Comparison of ENCODE assay signal across 1 cellular context in genomic region chr6:44312901-44313788, GRCh38.
TF ChIP-seq lines count a peak whose summit lies in the region.

Gene AARS2, minus strand, starts transcription at chr6:44313347. Its CDS starts 24 bp downstream, at chr6:44313323.

TF ChIP-seq in K562, 482 proteins besides CTCF, POLR2A, EP300 and RAD21 (continued from another document and continues in another):
- TF ChIP-seq THAP12 (CRISPR knock-in tag; IDR thresholded peaks at IDR 0.05) (peak; percentile 100), HDAC3 (IDR thresholded peaks at IDR 0.05; ENCODE audit: borderline replicate concordance, partially characterized antibody) (no peak), PKNOX1 (IDR thresholded peaks at IDR 0.05) (no peak), NR1H2 (CRISPR knock-in tag; IDR thresholded peaks at IDR 0.05) (no peak), RNF219 (CRISPR knock-in tag; IDR thresholded peaks at IDR 0.05) (no peak), THAP7 (CRISPR knock-in tag; IDR thresholded peaks at IDR 0.05) (peak; percentile 89), ZNF280B (CRISPR knock-in tag; IDR thresholded peaks at IDR 0.05) (no peak), TRIM24 (IDR thresholded peaks at IDR 0.05) (peak; percentile 37 to 48; a peak in 3 of 4 replicates), ZBTB7A (IDR thresholded peaks at IDR 0.05; ENCODE audit: borderline replicate concordance, control insufficient read depth, low read depth, low read length) (peak; percentile 75; the same call in 1 of the 2 replicates), CTCFL (IDR thresholded peaks at IDR 0.05; ENCODE audit: borderline replicate concordance, insufficient read depth, low read depth, low read length, poor library complexity, severe bottlenecking) (peak; percentile 96), ZFPM2 (CRISPR knock-in tag; IDR thresholded peaks at IDR 0.05) (no peak), SNAPC5 (CRISPR knock-in tag; IDR thresholded peaks at IDR 0.05) (no peak), SMARCA4 (IDR thresholded peaks at IDR 0.05) (no peak), SMARCB1 (IDR thresholded peaks at IDR 0.05; ENCODE audit: insufficient read length, low read depth) (no peak), FOXJ2 (tag; IDR thresholded peaks at IDR 0.05) (peak; percentile 55; the same call in 1 of the 2 replicates), MLX (CRISPR knock-in tag; conservative IDR thresholded peaks at IDR 0.05) (peak; percentile 23 to 71; a peak in 1 of 4 replicates), HOXB6 (CRISPR knock-in tag; IDR thresholded peaks at IDR 0.05; ENCODE audit: borderline replicate concordance) (no peak), RHOXF2B (CRISPR knock-in tag; conservative IDR thresholded peaks at IDR 0.05) (0 out of 2 replicates have a peak, but pooled peaks have one; percentile 51), CEBPZ (IDR thresholded peaks at IDR 0.05; ENCODE audit: borderline replicate concordance, low read depth, low read length) (no peak), RBM14 (IDR thresholded peaks at IDR 0.05; ENCODE audit: borderline replicate concordance, insufficient read depth, low read depth, low read length) (no peak), NFATC3 (IDR thresholded peaks at IDR 0.05) (0 out of 2 replicates have a peak, but pooled peaks have one; percentile 83), CHD4 (IDR thresholded peaks at IDR 0.05; ENCODE audit: insufficient read depth, insufficient replicate concordance, low read depth, low read length, poor library complexity, severe bottlenecking) (peak; percentile 98), SFPQ (IDR thresholded peaks at IDR 0.05; ENCODE audit: low read depth, low read length) (no peak), ZNF511 (CRISPR knock-in tag; IDR thresholded peaks at IDR 0.05) (peak; percentile 93), DDX20 (tag; IDR thresholded peaks at IDR 0.05; ENCODE audit: low read depth) (no peak), MCM3 (IDR thresholded peaks at IDR 0.05) (no peak), ZNF175 (CRISPR knock-in tag; IDR thresholded peaks at IDR 0.05; ENCODE audit: low read depth) (peak; percentile 72; the same call in 1 of the 2 replicates), GABPB2 (CRISPR knock-in tag; conservative IDR thresholded peaks at IDR 0.05) (no peak), NR3C1 (CRISPR knock-in tag; IDR thresholded peaks at IDR 0.05) (0 out of 2 replicates have a peak, but pooled peaks have one; percentile 48), RNF2 (IDR thresholded peaks at IDR 0.05) (peak; percentile 82), CEBPG (CRISPR knock-in tag; IDR thresholded peaks at IDR 0.05) (no peak; the same call in 1 of the 2 replicates), CEBPG (tag; conservative IDR thresholded peaks at IDR 0.05 in 1 of 2, IDR thresholded peaks at IDR 0.05 in 1 of 2) (no peak), ZNF395 (CRISPR knock-in tag; IDR thresholded peaks at IDR 0.05) (no peak), RFX1 (IDR thresholded peaks at IDR 0.05) (no peak), MNT (conservative IDR thresholded peaks at IDR 0.05) (peak; percentile 52 to 81; a peak in 3 of 4 replicates), ZNF766 (CRISPR knock-in tag; conservative IDR thresholded peaks at IDR 0.05) (peak; percentile 80; the same call in 1 of the 2 replicates), ZEB2 (IDR thresholded peaks at IDR 0.05) (no peak)
